In the genomic region with DNA sequence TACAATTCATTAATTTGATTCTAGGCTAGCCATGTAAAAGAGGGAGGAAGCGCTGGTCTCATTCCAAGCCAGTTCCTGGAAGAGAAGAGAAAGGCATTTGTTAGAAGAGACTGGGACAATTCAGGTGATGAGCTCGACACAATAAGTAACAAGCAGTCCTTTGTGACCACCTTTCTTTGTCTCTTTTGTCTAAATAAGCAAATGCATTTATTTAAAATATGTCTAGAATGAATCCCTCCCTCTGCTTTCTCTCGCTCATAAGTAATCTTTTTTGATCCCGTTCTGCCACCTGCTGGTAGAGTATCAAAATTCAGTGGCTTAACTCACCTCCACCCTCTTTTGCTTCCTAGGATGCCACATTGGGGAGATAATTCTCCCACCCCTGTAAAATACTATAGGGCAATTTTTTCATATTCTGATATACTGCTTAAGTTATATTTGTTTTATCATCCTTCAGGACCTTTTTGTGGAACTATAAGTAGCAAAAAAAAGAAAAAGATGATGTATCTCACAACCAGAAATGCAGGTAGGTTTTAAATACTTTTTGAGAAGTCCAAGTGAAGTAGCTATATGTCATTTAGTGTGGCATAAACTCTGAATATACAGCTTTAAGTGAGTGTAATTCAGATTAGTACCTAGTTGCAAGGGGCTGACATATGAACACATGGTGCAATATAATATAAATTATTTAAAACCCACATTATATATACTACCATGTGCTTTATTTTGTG, we compare ENCODE assay signal across 9 cellular contexts.
DNase-seq lines count a peak whose midpoint lies in the region; ATAC-seq and TF ChIP-seq lines count a peak whose summit lies in the region.
"Had no signal": no experiment of that assay in that cellular context is flagged by ENCODE, and none has a peak within 500 bp of the region (broad histone marks: within the 10 kb centered on the region; RNA-seq: fewer than 3 reads in every experiment).

No MANE protein-coding gene starts in this region.

- no peaks in the 10 kb centered on the region for H3K27me3 ChIP-seq in BE2C
- no peaks in the 10 kb centered on the region for H3K27me3 ChIP-seq in brain microvascular endothelial cell (replicated peaks)

- DNase-seq in BE2C, result peak; percentile 47
- peak; percentile 46 for DNase-seq in NCI-H1092 (lab: John Stamatoyannopoulos, UW)
- DNase-seq in SKM-1 (lab: John Stamatoyannopoulos, UW; ENCODE audit: unreplicated experiment), result peak; percentile 31
- DNase-seq in brain microvascular endothelial cell, result peak; percentile 54
- DNase-seq in left colon, result peak in 1 of 2 donors; percentile 30
- DNase-seq in stimulated activated CD8-positive, alpha-beta memory T cell treated with anti-CD3 and anti-CD28 coated beads, Interleukin-15, amount 100 ng/mL, for 1 hour (ENCODE audit: low read depth), result peak; percentile 19
- no peak for DNase-seq in NK-92 (lab: John Stamatoyannopoulos, UW; ENCODE audit: unreplicated experiment)

- no peak overlapping the region for H3K27ac ChIP-seq in brain microvascular endothelial cell
- H3K27ac ChIP-seq: skin epidermis had no signal

- H3K36me3 ChIP-seq in BE2C (peaks cover 9% of the 10 kb centered on the region), brain microvascular endothelial cell (replicated peaks) (no peaks in the 10 kb centered on the region)

- intact Hi-C loops in left colon (cut with DNase I, micrococcal nuclease), result loop anchor here in 1 of 2 donors (10.0 kb wide), 3 partner anchors 91 to 801 kb away; partner anchors contain the start of gene PALS2

- H3K9me3 ChIP-seq in BE2C, result no peaks in the 10 kb centered on the region

- in situ Hi-C loops in brain microvascular endothelial cell (cut with HindIII; ENCODE audit: low pct_ligation_motif_present, low sequenced_read_pairs), result no loop called here

- ATAC-seq in GM18517 (IDR thresholded peaks at IDR 0.05; ENCODE audit: unreplicated experiment) (peak; percentile 65), left colon (peak; percentile 55)

- TF ChIP-seq CTCF in BE2C (IDR thresholded peaks at IDR 0.05; ENCODE audit: low read depth, low read length), result peak; percentile 80
- peak; percentile 75 for TF ChIP-seq CTCF in brain microvascular endothelial cell (IDR thresholded peaks at IDR 0.05; ENCODE audit: low read depth, low read length, missing control alignments)

- H3K4me1 ChIP-seq in BE2C, result no peaks in the 10 kb centered on the region

- no peak overlapping the region for H3K4me3 ChIP-seq in BE2C (ENCODE audit: low read depth, low read length)
- H3K4me3 ChIP-seq in brain microvascular endothelial cell (ENCODE audit: low read depth, low read length), result no peak overlapping the region
- H3K4me3 ChIP-seq: skin epidermis had no signal
